1 cellular context compared by ENCODE assay signal in genomic region chr5:176438959-176439757, GRCh38.
TF ChIP-seq lines count a peak whose summit lies in the region.

No MANE protein-coding gene starts in this region.

TF ChIP-seq in K562, 482 proteins besides CTCF, POLR2A, EP300 and RAD21 (continues in another document):
- TF ChIP-seq NFXL1 (CRISPR knock-in tag; IDR thresholded peaks at IDR 0.05) = no peak
- TF ChIP-seq ARID1B (IDR thresholded peaks at IDR 0.05) = peak; percentile 66
- peak in 1 of 2 experiments; percentile 55; a peak in 2 of 4 replicates for TF ChIP-seq RCOR1 (IDR thresholded peaks at IDR 0.05; ENCODE audit: borderline replicate concordance in 1 of 2, low read depth in 2 of 2, low read length in 2 of 2)
- peak; percentile 65 for TF ChIP-seq TEAD4 (IDR thresholded peaks at IDR 0.05; ENCODE audit: low read length)
- no peak for TF ChIP-seq TEAD4 (CRISPR knock-in tag; IDR thresholded peaks at IDR 0.05; ENCODE audit: borderline replicate concordance)
- TF ChIP-seq, protein P1, sequence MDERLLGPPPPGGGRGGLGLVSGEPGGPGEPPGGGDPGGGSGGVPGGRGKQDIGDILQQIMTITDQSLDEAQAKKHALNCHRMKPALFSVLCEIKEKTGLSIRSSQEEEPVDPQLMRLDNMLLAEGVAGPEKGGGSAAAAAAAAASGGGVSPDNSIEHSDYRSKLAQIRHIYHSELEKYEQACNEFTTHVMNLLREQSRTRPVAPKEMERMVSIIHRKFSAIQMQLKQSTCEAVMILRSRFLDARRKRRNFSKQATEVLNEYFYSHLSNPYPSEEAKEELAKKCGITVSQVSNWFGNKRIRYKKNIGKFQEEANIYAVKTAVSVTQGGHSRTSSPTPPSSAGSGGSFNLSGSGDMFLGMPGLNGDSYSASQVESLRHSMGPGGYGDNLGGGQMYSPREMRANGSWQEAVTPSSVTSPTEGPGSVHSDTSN (CRISPR knock-in tag; IDR thresholded peaks at IDR 0.05; ENCODE audit: low read depth) = no peak
- TF ChIP-seq, protein P1 (tag; conservative IDR thresholded peaks at IDR 0.05; ENCODE audit: low read depth) = peak; percentile 59
- TF ChIP-seq JUND (IDR thresholded peaks at IDR 0.05; ENCODE audit: borderline replicate concordance, low read depth, low read length) = peak; percentile 78; the same call in 1 of the 2 replicates
- peak; percentile 69; the same call in 1 of the 3 replicates for TF ChIP-seq JUND (tag; IDR thresholded peaks at IDR 0.05; ENCODE audit: borderline replicate concordance, low read depth, low read length)
- peak; percentile 48; the same call in 1 of the 2 replicates for TF ChIP-seq L3MBTL2 (IDR thresholded peaks at IDR 0.05)
- peak; percentile 90 for TF ChIP-seq BHLHE40 (IDR thresholded peaks at IDR 0.05; ENCODE audit: low read length)
- TF ChIP-seq DPF2 (IDR thresholded peaks at IDR 0.05) = peak; percentile 76
- no peak for TF ChIP-seq ZNF263 (CRISPR knock-in tag; IDR thresholded peaks at IDR 0.05; ENCODE audit: borderline replicate concordance)
- TF ChIP-seq SMARCA4 (IDR thresholded peaks at IDR 0.05) = peak; percentile 59; the same call in 1 of the 2 replicates
- TF ChIP-seq, protein P2, sequence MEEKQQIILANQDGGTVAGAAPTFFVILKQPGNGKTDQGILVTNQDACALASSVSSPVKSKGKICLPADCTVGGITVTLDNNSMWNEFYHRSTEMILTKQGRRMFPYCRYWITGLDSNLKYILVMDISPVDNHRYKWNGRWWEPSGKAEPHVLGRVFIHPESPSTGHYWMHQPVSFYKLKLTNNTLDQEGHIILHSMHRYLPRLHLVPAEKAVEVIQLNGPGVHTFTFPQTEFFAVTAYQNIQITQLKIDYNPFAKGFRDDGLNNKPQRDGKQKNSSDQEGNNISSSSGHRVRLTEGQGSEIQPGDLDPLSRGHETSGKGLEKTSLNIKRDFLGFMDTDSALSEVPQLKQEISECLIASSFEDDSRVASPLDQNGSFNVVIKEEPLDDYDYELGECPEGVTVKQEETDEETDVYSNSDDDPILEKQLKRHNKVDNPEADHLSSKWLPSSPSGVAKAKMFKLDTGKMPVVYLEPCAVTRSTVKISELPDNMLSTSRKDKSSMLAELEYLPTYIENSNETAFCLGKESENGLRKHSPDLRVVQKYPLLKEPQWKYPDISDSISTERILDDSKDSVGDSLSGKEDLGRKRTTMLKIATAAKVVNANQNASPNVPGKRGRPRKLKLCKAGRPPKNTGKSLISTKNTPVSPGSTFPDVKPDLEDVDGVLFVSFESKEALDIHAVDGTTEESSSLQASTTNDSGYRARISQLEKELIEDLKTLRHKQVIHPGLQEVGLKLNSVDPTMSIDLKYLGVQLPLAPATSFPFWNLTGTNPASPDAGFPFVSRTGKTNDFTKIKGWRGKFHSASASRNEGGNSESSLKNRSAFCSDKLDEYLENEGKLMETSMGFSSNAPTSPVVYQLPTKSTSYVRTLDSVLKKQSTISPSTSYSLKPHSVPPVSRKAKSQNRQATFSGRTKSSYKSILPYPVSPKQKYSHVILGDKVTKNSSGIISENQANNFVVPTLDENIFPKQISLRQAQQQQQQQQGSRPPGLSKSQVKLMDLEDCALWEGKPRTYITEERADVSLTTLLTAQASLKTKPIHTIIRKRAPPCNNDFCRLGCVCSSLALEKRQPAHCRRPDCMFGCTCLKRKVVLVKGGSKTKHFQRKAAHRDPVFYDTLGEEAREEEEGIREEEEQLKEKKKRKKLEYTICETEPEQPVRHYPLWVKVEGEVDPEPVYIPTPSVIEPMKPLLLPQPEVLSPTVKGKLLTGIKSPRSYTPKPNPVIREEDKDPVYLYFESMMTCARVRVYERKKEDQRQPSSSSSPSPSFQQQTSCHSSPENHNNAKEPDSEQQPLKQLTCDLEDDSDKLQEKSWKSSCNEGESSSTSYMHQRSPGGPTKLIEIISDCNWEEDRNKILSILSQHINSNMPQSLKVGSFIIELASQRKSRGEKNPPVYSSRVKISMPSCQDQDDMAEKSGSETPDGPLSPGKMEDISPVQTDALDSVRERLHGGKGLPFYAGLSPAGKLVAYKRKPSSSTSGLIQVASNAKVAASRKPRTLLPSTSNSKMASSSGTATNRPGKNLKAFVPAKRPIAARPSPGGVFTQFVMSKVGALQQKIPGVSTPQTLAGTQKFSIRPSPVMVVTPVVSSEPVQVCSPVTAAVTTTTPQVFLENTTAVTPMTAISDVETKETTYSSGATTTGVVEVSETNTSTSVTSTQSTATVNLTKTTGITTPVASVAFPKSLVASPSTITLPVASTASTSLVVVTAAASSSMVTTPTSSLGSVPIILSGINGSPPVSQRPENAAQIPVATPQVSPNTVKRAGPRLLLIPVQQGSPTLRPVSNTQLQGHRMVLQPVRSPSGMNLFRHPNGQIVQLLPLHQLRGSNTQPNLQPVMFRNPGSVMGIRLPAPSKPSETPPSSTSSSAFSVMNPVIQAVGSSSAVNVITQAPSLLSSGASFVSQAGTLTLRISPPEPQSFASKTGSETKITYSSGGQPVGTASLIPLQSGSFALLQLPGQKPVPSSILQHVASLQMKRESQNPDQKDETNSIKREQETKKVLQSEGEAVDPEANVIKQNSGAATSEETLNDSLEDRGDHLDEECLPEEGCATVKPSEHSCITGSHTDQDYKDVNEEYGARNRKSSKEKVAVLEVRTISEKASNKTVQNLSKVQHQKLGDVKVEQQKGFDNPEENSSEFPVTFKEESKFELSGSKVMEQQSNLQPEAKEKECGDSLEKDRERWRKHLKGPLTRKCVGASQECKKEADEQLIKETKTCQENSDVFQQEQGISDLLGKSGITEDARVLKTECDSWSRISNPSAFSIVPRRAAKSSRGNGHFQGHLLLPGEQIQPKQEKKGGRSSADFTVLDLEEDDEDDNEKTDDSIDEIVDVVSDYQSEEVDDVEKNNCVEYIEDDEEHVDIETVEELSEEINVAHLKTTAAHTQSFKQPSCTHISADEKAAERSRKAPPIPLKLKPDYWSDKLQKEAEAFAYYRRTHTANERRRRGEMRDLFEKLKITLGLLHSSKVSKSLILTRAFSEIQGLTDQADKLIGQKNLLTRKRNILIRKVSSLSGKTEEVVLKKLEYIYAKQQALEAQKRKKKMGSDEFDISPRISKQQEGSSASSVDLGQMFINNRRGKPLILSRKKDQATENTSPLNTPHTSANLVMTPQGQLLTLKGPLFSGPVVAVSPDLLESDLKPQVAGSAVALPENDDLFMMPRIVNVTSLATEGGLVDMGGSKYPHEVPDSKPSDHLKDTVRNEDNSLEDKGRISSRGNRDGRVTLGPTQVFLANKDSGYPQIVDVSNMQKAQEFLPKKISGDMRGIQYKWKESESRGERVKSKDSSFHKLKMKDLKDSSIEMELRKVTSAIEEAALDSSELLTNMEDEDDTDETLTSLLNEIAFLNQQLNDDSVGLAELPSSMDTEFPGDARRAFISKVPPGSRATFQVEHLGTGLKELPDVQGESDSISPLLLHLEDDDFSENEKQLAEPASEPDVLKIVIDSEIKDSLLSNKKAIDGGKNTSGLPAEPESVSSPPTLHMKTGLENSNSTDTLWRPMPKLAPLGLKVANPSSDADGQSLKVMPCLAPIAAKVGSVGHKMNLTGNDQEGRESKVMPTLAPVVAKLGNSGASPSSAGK (IDR thresholded peaks at IDR 0.05) = no peak
- TF ChIP-seq DACH1 (IDR thresholded peaks at IDR 0.05; ENCODE audit: partially characterized antibody) = no peak
- TF ChIP-seq ZNF24 (IDR thresholded peaks at IDR 0.05) = peak; percentile 69; the same call in 1 of the 2 replicates
- no peak for TF ChIP-seq NEUROD1 (IDR thresholded peaks at IDR 0.05; ENCODE audit: borderline replicate concordance, low read depth, low read length, partially characterized antibody)
- peak; percentile 86 for TF ChIP-seq FOSL1 (tag; conservative IDR thresholded peaks at IDR 0.05)
- TF ChIP-seq, protein P3, sequence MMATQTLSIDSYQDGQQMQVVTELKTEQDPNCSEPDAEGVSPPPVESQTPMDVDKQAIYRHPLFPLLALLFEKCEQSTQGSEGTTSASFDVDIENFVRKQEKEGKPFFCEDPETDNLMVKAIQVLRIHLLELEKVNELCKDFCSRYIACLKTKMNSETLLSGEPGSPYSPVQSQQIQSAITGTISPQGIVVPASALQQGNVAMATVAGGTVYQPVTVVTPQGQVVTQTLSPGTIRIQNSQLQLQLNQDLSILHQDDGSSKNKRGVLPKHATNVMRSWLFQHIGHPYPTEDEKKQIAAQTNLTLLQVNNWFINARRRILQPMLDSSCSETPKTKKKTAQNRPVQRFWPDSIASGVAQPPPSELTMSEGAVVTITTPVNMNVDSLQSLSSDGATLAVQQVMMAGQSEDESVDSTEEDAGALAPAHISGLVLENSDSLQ (IDR thresholded peaks at IDR 0.05) = peak; percentile 53; the same call in 1 of the 2 replicates
- TF ChIP-seq SOX6 (IDR thresholded peaks at IDR 0.05) = peak; percentile 53; the same call in 1 of the 2 replicates
- 0 out of 2 replicates have a peak, but pooled peaks have one; percentile 28 for TF ChIP-seq MITF (IDR thresholded peaks at IDR 0.05)
- no peak for TF ChIP-seq HIVEP1 (CRISPR knock-in tag; IDR thresholded peaks at IDR 0.05)
- peak; percentile 37; the same call in 1 of the 2 replicates for TF ChIP-seq ATF7 (IDR thresholded peaks at IDR 0.05)
- TF ChIP-seq CEBPB (tag; IDR thresholded peaks at IDR 0.05) = peak; percentile 37; the same call in 1 of the 2 replicates
- TF ChIP-seq, protein P4, sequence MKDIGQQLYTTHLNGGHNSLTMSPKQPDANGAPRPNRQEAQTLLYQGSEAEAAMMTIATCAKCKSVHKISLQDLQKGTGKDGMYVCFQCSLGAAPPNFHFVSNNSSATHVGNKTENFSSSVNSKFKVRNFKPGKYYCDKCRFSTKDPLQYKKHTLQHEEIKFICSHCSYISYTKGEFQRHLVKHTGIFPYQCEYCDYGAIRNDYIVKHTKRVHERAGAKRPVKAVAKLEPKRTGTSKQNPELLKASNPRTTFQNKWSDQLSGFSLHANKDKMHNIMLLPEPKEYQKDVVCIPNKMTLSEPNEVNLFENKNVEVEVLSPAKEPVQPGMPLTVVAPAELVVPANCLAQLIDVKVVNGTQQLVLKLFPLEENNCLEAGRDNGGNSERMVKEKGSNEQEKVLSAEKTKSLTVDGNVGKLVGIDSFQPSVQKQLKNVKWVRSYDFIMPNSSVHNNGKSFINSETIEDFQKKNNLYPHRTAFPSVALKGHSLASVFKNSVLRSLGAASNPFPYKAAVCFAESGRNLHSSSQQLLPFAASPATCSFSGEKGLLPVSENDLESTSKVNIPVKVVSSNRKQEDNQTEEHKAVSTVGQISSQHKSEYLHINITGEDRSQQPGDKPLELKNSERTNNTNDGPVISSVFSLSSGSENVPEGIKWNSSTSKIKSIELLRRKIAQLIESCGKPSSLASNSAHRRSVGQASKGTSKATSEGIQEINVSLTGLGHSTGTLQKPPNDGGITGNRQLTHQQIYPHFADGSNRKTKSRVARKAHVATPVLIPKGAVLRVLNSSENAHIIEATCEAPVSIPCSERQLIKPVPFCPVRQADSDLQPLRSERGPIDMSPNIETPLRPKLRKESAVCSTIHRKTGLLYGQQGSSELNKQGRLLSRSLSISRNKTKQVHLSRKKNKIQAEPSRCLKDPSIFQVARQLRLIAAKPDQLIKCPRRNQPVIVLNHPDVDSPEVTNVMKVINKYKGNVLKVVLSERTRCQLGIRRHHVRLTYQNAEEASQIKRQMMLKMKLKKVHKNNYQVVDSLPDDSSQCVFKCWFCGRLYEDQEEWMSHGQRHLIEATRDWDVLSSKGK (CRISPR knock-in tag; IDR thresholded peaks at IDR 0.05) = no peak
- TF ChIP-seq MEIS2 (IDR thresholded peaks at IDR 0.05; ENCODE audit: partially characterized antibody) = peak; percentile 94
